In genomic region chr2:197378999-197379927, GRCh38 we compare ENCODE assay signal across 8 cellular contexts. TPM values are rescaled to one million over a fixed set of nuclear protein-coding genes. Genes with fewer than 3 reads are reported as not detected.
DNase-seq lines count a peak whose midpoint lies in the region; TF ChIP-seq lines count a peak whose summit lies in the region.
"Not testable (repeated sequence)": the region's sequence is repeated elsewhere in the genome, so short reads cannot be mapped to it uniquely, and the experiment has no call there.

No MANE protein-coding gene starts in this region.

- H3K4me3 Mint-ChIP-seq in activated naive CD8-positive, alpha-beta T cell treated with anti-CD3 and anti-CD28 coated beads for 36 hours; mesothelial cell of epicardium: not testable (repeated sequence)
- H3K4me3 Mint-ChIP-seq in chondrocyte (ENCODE audit: unreplicated experiment) (peak overlapping the region; percentile 24), osteocyte (ENCODE audit: unreplicated experiment) (peak overlapping the region; percentile 8)

- H3K9ac ChIP-seq in OCI-LY3 (ENCODE audit: low read length) = not testable (repeated sequence)

- not testable (repeated sequence) for TF ChIP-seq POLR2A in uterus (IDR thresholded peaks at IDR 0.05)

- not testable (repeated sequence) for H2AFZ ChIP-seq in OCI-LY3 (ENCODE audit: low read depth, low read length)

- H4K20me1 ChIP-seq in OCI-LY3 (ENCODE audit: insufficient read depth, low read length) = not testable (repeated sequence)

- not testable (repeated sequence) for TF ChIP-seq CTCF in OCI-LY3 (IDR thresholded peaks at IDR 0.05; ENCODE audit: low read depth, low read length); chondrocyte (IDR thresholded peaks at IDR 0.05); fibroblast of villous mesenchyme (IDR thresholded peaks at IDR 0.05; ENCODE audit: insufficient read depth, low read depth, low read length); mesothelial cell of epicardium (IDR thresholded peaks at IDR 0.05; ENCODE audit: unreplicated experiment); osteocyte (IDR thresholded peaks at IDR 0.05); uterus (IDR thresholded peaks at IDR 0.05)

- peaks cover 16% of the 10 kb centered on the region for H3K4me1 Mint-ChIP-seq in activated naive CD8-positive, alpha-beta T cell treated with anti-CD3 and anti-CD28 coated beads for 36 hours
- peaks cover 35% of the 10 kb centered on the region for H3K4me1 Mint-ChIP-seq in chondrocyte (ENCODE audit: low read depth)
- peaks cover 12% of the 10 kb centered on the region for H3K4me1 Mint-ChIP-seq in mesothelial cell of epicardium
- peaks cover 25% of the 10 kb centered on the region for H3K4me1 Mint-ChIP-seq in osteocyte (ENCODE audit: unreplicated experiment)

- peaks cover 25% of the 10 kb centered on the region for H3K4me1 ChIP-seq in OCI-LY3 (ENCODE audit: low read length)
- not testable (repeated sequence) for H3K4me1 ChIP-seq in uterus

- not testable (repeated sequence) for H3K9me3 ChIP-seq in OCI-LY3 (ENCODE audit: insufficient read depth, low read length); uterus

- intact Hi-C loops in uterus (cut with DNase I; ENCODE audit: low total_unique reads) = loop anchor here (10.0 kb wide), 1 partner anchor 254 kb away; no protein-coding TSS in a partner anchor

- H3K4me2 ChIP-seq in OCI-LY3 (ENCODE audit: low read length) = peak overlapping the region; percentile 22

- H3K36me3 Mint-ChIP-seq in activated naive CD8-positive, alpha-beta T cell treated with anti-CD3 and anti-CD28 coated beads for 36 hours; chondrocyte (ENCODE audit: low read depth); mesothelial cell of epicardium; osteocyte (ENCODE audit: unreplicated experiment): not testable (repeated sequence)

- peak overlapping the region; percentile 7 for H3K27ac Mint-ChIP-seq in activated naive CD8-positive, alpha-beta T cell treated with anti-CD3 and anti-CD28 coated beads for 36 hours
- H3K27ac Mint-ChIP-seq in chondrocyte (ENCODE audit: unreplicated experiment) (peak overlapping the region; percentile 80), mesothelial cell of epicardium (peak overlapping the region; percentile 31), osteocyte (ENCODE audit: unreplicated experiment) (peak overlapping the region; percentile 77)

- not testable (repeated sequence) for H3K36me3 ChIP-seq in OCI-LY3 (replicated peaks; ENCODE audit: low read depth, low read length); uterus

- H3K27me3 ChIP-seq in OCI-LY3 (ENCODE audit: low read depth, low read length); uterus: not testable (repeated sequence)

- DNase-seq in EL (peak; percentile 40), fibroblast of villous mesenchyme (ENCODE audit: low read depth) (peak; percentile 12)
- DNase-seq in activated naive CD8-positive, alpha-beta T cell treated with anti-CD3 and anti-CD28 coated beads for 36 hours; chondrocyte (ENCODE audit: low spot score); mesothelial cell of epicardium (ENCODE audit: low spot score in 2 of 2, unreplicated experiment in 2 of 2); osteocyte (ENCODE audit: extremely low spot score, unreplicated experiment); uterus: not testable (repeated sequence)

- H3K4me3 ChIP-seq in OCI-LY3 (ENCODE audit: low read length); fibroblast of villous mesenchyme (ENCODE audit: low read depth, low read length); uterus: not testable (repeated sequence)

- not testable (repeated sequence) for H3K9me3 Mint-ChIP-seq in activated naive CD8-positive, alpha-beta T cell treated with anti-CD3 and anti-CD28 coated beads for 36 hours; chondrocyte (ENCODE audit: low read depth); mesothelial cell of epicardium; osteocyte (ENCODE audit: unreplicated experiment)

- H3K27ac ChIP-seq in OCI-LY3 (ENCODE audit: low read length) = not testable (repeated sequence)
- peak overlapping the region; percentile 4 to 53 for H3K27ac ChIP-seq in uterus

- not testable (repeated sequence) for H3K79me2 ChIP-seq in OCI-LY3 (ENCODE audit: low read length)

- not testable (repeated sequence) for H3K27me3 Mint-ChIP-seq in activated naive CD8-positive, alpha-beta T cell treated with anti-CD3 and anti-CD28 coated beads for 36 hours; chondrocyte (ENCODE audit: low read depth); mesothelial cell of epicardium (ENCODE audit: low read depth); osteocyte (ENCODE audit: unreplicated experiment)

RNA-seq across cellular contexts. Expression of gene SF3B1, which starts 55.6 kb away (rescaled TPM):
- 100 to 1,000 TPM; 230 to 241 TPM for total RNA-seq in activated naive CD8-positive, alpha-beta T cell treated with anti-CD3 and anti-CD28 coated beads for 36 hours
- total RNA-seq in chondrocyte (211 to 249 TPM (median 216 TPM) in 3 replicates), fibroblast of villous mesenchyme (185 and 247 TPM in 2 replicates), mesothelial cell of epicardium (404 to 422 TPM (median 414 TPM) in 3 replicates), osteocyte (281 and 282 TPM in 2 replicates), uterus (1,000 to 10,000 TPM in 1 of 4 donors, 100 to 1,000 TPM in 3; 356 to 1,013 (median 641) TPM)

Comparison
In these comparisons a context has a peak if more than half of its experiments do, and no peak if none do; other contexts are left out.
1. H3K27ac Mint-ChIP-seq: peak in every context shown above with its lines; median percentile 80 in chondrocyte; 77 in osteocyte; 31 in mesothelial cell of epicardium; 7 in activated naive CD8-positive, alpha-beta T cell treated with anti-CD3 and anti-CD28 coated beads for 36 hours.